In the genomic region with DNA sequence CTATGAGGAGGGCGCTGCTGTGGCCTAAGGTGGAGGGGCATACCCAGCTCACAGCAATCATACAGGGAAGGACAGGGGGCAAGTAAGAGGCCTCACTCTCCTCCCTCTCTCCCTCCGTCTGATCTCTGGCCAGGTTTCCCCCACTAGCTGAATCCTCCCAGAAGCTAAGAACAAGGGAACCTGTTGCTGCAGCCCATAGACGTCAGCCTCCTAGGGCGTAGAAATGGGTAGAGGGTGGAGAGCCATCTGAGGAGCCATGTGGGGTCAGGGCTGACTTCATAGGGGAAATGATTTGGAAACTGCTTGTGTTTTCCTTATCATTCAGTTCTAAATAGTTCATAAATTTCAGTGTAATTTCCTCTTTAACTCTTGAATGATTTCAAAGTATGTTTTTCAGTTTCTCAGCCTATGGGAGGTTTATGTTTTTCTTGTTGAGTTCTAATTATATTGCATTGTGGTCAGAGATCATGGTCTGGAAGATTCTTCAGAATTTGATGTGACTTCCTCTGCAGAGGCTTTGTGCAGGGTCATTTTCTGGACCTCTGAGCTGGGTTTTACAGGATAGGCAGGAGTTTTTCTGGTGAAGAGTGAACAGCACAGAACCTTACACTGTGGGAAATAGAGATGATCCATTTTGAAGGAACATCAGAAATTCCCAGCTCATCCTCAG, we compare ENCODE assay signal across 20 cellular contexts. TPM values are rescaled to one million over a fixed set of nuclear protein-coding genes. Genes with fewer than 3 reads are reported as not detected.
DNase-seq lines count a peak whose midpoint lies in the region; FAIRE-seq and TF ChIP-seq lines count a peak whose summit lies in the region.
"Had no signal": no experiment of that assay in that cellular context is flagged by ENCODE, and none has a peak within 500 bp of the region (broad histone marks: within the 10 kb centered on the region; RNA-seq: fewer than 3 reads in every experiment).

No MANE protein-coding gene starts in this region.

- H4K20me1 ChIP-seq in BLaER1 treated with 17β-estradiol and CSF1 and Interleukin-3, amounts not matched to agents 10 nM and 100 nM = peaks cover 0 to 20% (median 4%) of the 10 kb centered on the region in 11 experiments; a peak in 6 of 22 replicates

- H3K4me1 ChIP-seq in BLaER1 treated with 17β-estradiol and CSF1 and Interleukin-3, amounts not matched to agents 10 nM and 100 nM = peaks cover 73 to 88% (median 77%) of the 10 kb centered on the region in 10 experiments
- H3K4me1 ChIP-seq: SJCRH30 had no signal

- peak overlapping the region; percentile 40 to 82 (median 56); a peak in 19 of 22 replicates for H3K9ac ChIP-seq in BLaER1 treated with 17β-estradiol and CSF1 and Interleukin-3, amounts not matched to agents 10 nM and 100 nM

- FAIRE-seq in GM12892 (lab: Jason Lieb, UNC) = no peak
- FAIRE-seq: A204.1 had no signal

- H3K27ac ChIP-seq in BLaER1 treated with 17β-estradiol and CSF1 and Interleukin-3, amounts not matched to agents 10 nM and 100 nM = peak overlapping the region; percentile 47 to 90 (median 81); a peak in 21 of 22 replicates
- H3K27ac ChIP-seq: SJCRH30 had no signal

- POLR2A ChIA-PET in activated CD4-positive, alpha-beta T cell treated with anti-CD3 and anti-CD28 coated beads, Interleukin-2, amount 10 ng/mL, durations not matched to agents 7 days and 5 days (lab: Charles Lee) = no interaction called here

- H3K9me3 ChIP-seq in BLaER1 treated with 17β-estradiol and CSF1 and Interleukin-3, amounts not matched to agents 10 nM and 100 nM (replicated peaks in 1 of 11) = no peaks in the 10 kb centered on the region
- H3K9me3 ChIP-seq: SJCRH30 had no signal

- no peaks in the 10 kb centered on the region for H3K27me3 Mint-ChIP-seq in activated CD4-positive, alpha-beta T cell treated with anti-CD3 and anti-CD28 coated beads, Interleukin-2, amount 10 ng/mL, durations not matched to agents 7 days and 5 days
- H3K27me3 Mint-ChIP-seq in endothelial cell (ENCODE audit: unreplicated experiment) = peaks cover 16% of the 10 kb centered on the region
- H3K27me3 Mint-ChIP-seq: CD4-positive, alpha-beta memory T cell; IgD-negative memory B cell had no signal

- H3K36me3 ChIP-seq in BLaER1 treated with 17β-estradiol and CSF1 and Interleukin-3, amounts not matched to agents 10 nM and 100 nM = no peaks in the 10 kb centered on the region
- H3K36me3 ChIP-seq: SJCRH30 had no signal

- H3K36me3 Mint-ChIP-seq in activated CD4-positive, alpha-beta T cell treated with anti-CD3 and anti-CD28 coated beads, Interleukin-2, amount 10 ng/mL, durations not matched to agents 7 days and 5 days (ENCODE audit: low read depth) = peaks cover 3% of the 10 kb centered on the region
- H3K36me3 Mint-ChIP-seq in endothelial cell (ENCODE audit: low read depth, unreplicated experiment) = no peaks in the 10 kb centered on the region
- H3K36me3 Mint-ChIP-seq: IgD-negative memory B cell had no signal

- TF ChIP-seq CTCF in endothelial cell (IDR thresholded peaks at IDR 0.05; ENCODE audit: unreplicated experiment) = no peak

- peak overlapping the region; percentile 80 to 99 (median 94) for H3K4me2 ChIP-seq in BLaER1 treated with 17β-estradiol and CSF1 and Interleukin-3, amounts not matched to agents 10 nM and 100 nM

- H3K9me3 Mint-ChIP-seq in activated CD4-positive, alpha-beta T cell treated with anti-CD3 and anti-CD28 coated beads, Interleukin-2, amount 10 ng/mL, durations not matched to agents 7 days and 5 days = no peaks in the 10 kb centered on the region
- no peaks in the 10 kb centered on the region for H3K9me3 Mint-ChIP-seq in endothelial cell (ENCODE audit: unreplicated experiment)
- H3K9me3 Mint-ChIP-seq: CD4-positive, alpha-beta memory T cell; IgD-negative memory B cell had no signal

- no peak for DNase-seq in activated CD4-positive, alpha-beta T cell treated with anti-CD3 and anti-CD28 coated beads, Interleukin-2, amount 10 ng/mL, durations not matched to agents 7 days and 5 days
- DNase-seq in activated CD4-positive, alpha-beta T cell treated with anti-CD3 and anti-CD28 coated beads, Interleukin-2, amount 50 U/mL, for 1 hour = no peak
- DNase-seq in MV-4-11 (lab: John Stamatoyannopoulos, UW) = peak; percentile 36
- no peak for DNase-seq in endothelial cell (ENCODE audit: low spot score)
- DNase-seq in GM12892 (ENCODE audit: insufficient read length) = no peak
- DNase-seq in DMS153 treated with DMSO at 0.1 percent for 48 hours (lab: John Stamatoyannopoulos, UW; ENCODE audit: unreplicated experiment) = no peak
- DNase-seq in NCI-H446 (lab: John Stamatoyannopoulos, UW) = no peak
- DNase-seq: CD4-positive, alpha-beta memory T cell; DMS79 treated with DMSO at 0.1 percent for 48 hours; GF-D8; H7; NCI-H1436 treated with DMSO at 0.1 percent for 48 hours; NCI-H2227 treated with DMSO at 0.1 percent for 48 hours; NCI-H526 treated with DMSO at 0.1 percent for 48 hours; RPMI8226; SJCRH30 had no signal

- H3K4me3 Mint-ChIP-seq in activated CD4-positive, alpha-beta T cell treated with anti-CD3 and anti-CD28 coated beads, Interleukin-2, amount 10 ng/mL, durations not matched to agents 7 days and 5 days = no peak overlapping the region
- H3K4me3 Mint-ChIP-seq in endothelial cell (ENCODE audit: unreplicated experiment) = peak overlapping the region; percentile 33

- peak overlapping the region; percentile 34 for H3K27ac Mint-ChIP-seq in activated CD4-positive, alpha-beta T cell treated with anti-CD3 and anti-CD28 coated beads, Interleukin-2, amount 10 ng/mL, durations not matched to agents 7 days and 5 days
- H3K27ac Mint-ChIP-seq in endothelial cell (ENCODE audit: unreplicated experiment) = no peak overlapping the region
- H3K27ac Mint-ChIP-seq: IgD-negative memory B cell had no signal

- H3K27me3 ChIP-seq in BLaER1 treated with 17β-estradiol and CSF1 and Interleukin-3, amounts not matched to agents 10 nM and 100 nM = no peaks in the 10 kb centered on the region
- H3K27me3 ChIP-seq: SJCRH30 had no signal

- H3K4me1 Mint-ChIP-seq in activated CD4-positive, alpha-beta T cell treated with anti-CD3 and anti-CD28 coated beads, Interleukin-2, amount 10 ng/mL, durations not matched to agents 7 days and 5 days = peaks cover 34% of the 10 kb centered on the region
- H3K4me1 Mint-ChIP-seq in endothelial cell (ENCODE audit: unreplicated experiment) = peaks cover 35% of the 10 kb centered on the region

- 0 out of 20 replicates have a peak overlapping the region, but pooled peaks of 1 of the 10 experiments have one; percentile 3 for H3K4me3 ChIP-seq in BLaER1 treated with 17β-estradiol and CSF1 and Interleukin-3, amounts not matched to agents 10 nM and 100 nM
- H3K4me3 ChIP-seq: SJCRH30 had no signal

- no peak for TF ChIP-seq POLR2A in GM12892 (IDR thresholded peaks at IDR 0.05; ENCODE audit: low read depth, low read length)

- CTCF ChIA-PET in activated CD4-positive, alpha-beta T cell treated with anti-CD3 and anti-CD28 coated beads, Interleukin-2, amount 10 ng/mL, durations not matched to agents 7 days and 5 days (lab: Charles Lee) = interaction anchor here (1.0 to 1.4 kb wide), 2 partner anchors 11 to 24 kb away, joined by 3 to 5 read pairs; no protein-coding TSS in a partner anchor

RNA-seq across cellular contexts. Expression of a gene that starts 2.3 kb away (rescaled TPM):
- total RNA-seq in activated CD4-positive, alpha-beta T cell treated with anti-CD3 and anti-CD28 coated beads, Interleukin-2, amount 10 ng/mL, durations not matched to agents 7 days and 5 days = 10 to 100 TPM; 19.5 to 21.4 TPM
- total RNA-seq in endothelial cell (ENCODE audit: unreplicated experiment) = 80.7 TPM
- 6.7 TPM for polyA plus RNA-seq in GM12892 (2012; ENCODE audit: missing spikeins)

RNA-seq across cellular contexts. Expression of a gene that starts 14.8 kb away (rescaled TPM):
- total RNA-seq in activated CD4-positive, alpha-beta T cell treated with anti-CD3 and anti-CD28 coated beads, Interleukin-2, amount 10 ng/mL, durations not matched to agents 7 days and 5 days = 10 to 100 TPM; 58.2 to 63.3 TPM
- total RNA-seq in endothelial cell (ENCODE audit: unreplicated experiment) = 57.9 TPM
- polyA plus RNA-seq in GM12892 (2012; ENCODE audit: missing spikeins) = 24.1 TPM

RNA-seq across cellular contexts. Expression of a gene that starts 49.3 kb away (rescaled TPM):
- 10 to 100 TPM; 49.0 to 50.6 TPM for total RNA-seq in activated CD4-positive, alpha-beta T cell treated with anti-CD3 and anti-CD28 coated beads, Interleukin-2, amount 10 ng/mL, durations not matched to agents 7 days and 5 days
- 29.8 TPM for total RNA-seq in endothelial cell (ENCODE audit: unreplicated experiment)
- polyA plus RNA-seq in GM12892 (2012; ENCODE audit: missing spikeins) = 54.6 TPM

RNA-seq across cellular contexts. Expression of a gene that starts 52.8 kb away (rescaled TPM):
- not detected for total RNA-seq in activated CD4-positive, alpha-beta T cell treated with anti-CD3 and anti-CD28 coated beads, Interleukin-2, amount 10 ng/mL, durations not matched to agents 7 days and 5 days
- not detected for total RNA-seq in endothelial cell (ENCODE audit: unreplicated experiment)
- polyA plus RNA-seq in GM12892 (2012; ENCODE audit: missing spikeins) = not detected
- total RNA-seq: CD4-positive, alpha-beta memory T cell; H7; OCI-LY7; SJCRH30 had no signal
- polyA plus RNA-seq: IgD-negative memory B cell had no signal
